In the genomic region with DNA sequence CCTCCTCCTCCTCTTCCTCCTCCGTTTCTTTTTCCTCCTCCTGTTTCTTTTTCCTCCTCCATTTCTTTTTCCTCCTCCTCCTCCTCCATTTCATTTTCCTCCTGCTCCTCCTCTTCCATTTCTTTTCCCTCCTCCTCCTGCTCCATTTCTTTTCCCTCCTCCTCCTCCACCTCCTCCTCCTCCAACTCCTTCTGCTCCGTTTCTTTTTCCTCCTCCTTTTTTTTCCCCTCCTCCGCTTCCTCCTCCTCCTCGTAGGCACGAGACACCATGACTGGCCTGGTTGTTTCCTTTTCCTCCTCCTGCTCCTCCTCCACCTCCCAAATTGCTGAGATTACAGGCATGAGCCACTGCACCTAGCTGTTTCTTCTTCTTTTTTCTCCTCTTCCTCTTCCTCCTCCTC, we compare ENCODE assay signal across 30 cellular contexts. TPM values are rescaled to one million over a fixed set of nuclear protein-coding genes. Genes with fewer than 3 reads are reported as not detected.
"Had no signal": no experiment of that assay in that cellular context is flagged by ENCODE, and none has a peak within 500 bp of the region (broad histone marks: within the 10 kb centered on the region; RNA-seq: fewer than 3 reads in every experiment).

No MANE protein-coding gene starts in this region.

- H3K36me3 ChIP-seq: breast epithelium, uterus had no signal

- DNase-seq: activated CD4-positive, alpha-beta T cell treated with anti-CD3 and anti-CD28 coated beads for 4 hours; activated CD4-positive, alpha-beta T cell treated with anti-CD3 and anti-CD28 coated beads, Interleukin-2, amount 50 U/mL, for 4 hours; activated gamma-delta T cell; activated naive CD4-positive, alpha-beta T cell treated with anti-CD3 and anti-CD28 coated beads, Interleukin-2, amount 50 U/mL, for 16 hours; activated naive CD8-positive, alpha-beta T cell treated with anti-CD3 and anti-CD28 coated beads, Interleukin-2, amount 50 U/mL, for 24 hours; activated T-cell treated with anti-CD3 and anti-CD28 coated beads for 4 hours; central memory CD4-positive, alpha-beta T cell; effector memory CD4-positive, alpha-beta T cell; erythroblast; foreskin fibroblast; head of caudate nucleus; hippocampal formation; left cardiac atrium; midbrain; naive thymus-derived CD4-positive, alpha-beta T cell; occipital lobe; right cardiac atrium; stimulated activated naive CD8-positive, alpha-beta T cell treated with anti-CD3 and anti-CD28 coated beads, Interleukin-15, Interleukin-2, amounts not matched to agents 100 U/mL and 50 U/mL, for 24 hours; T-cell; testis; transverse colon; uterus had no signal

- H3K9me3 ChIP-seq: breast epithelium, spleen, testis, transverse colon, uterus had no signal

- H3K27ac Mint-ChIP-seq: activated naive CD8-positive, alpha-beta T cell treated with anti-CD3 and anti-CD28 coated beads, Interleukin-2, amount 50 U/mL, for 24 hours; activated T-helper 1 cell treated with anti-CD3 and anti-CD28 coated beads, Interleukin-12 subunit alpha, Interleukin-12 subunit beta, Interleukin-2, Interleukin-4 antibody, amounts not matched to agents 30 ng/mL and 10 ng/mL and 1 ng/mL, durations not matched to agents 14 hours and 24 hours and 36 hours; T-cell; T-helper 2 cell treated with Interferon-gamma antibody and Interleukin-4, amounts not matched to agents 5 μg/mL and 100 μg/mL, for 36 hours had no signal

- H3K9me3 Mint-ChIP-seq: activated naive CD8-positive, alpha-beta T cell treated with anti-CD3 and anti-CD28 coated beads, Interleukin-2, amount 50 U/mL, for 24 hours; T-cell had no signal

- H3K4me3 Mint-ChIP-seq: activated naive CD8-positive, alpha-beta T cell treated with anti-CD3 and anti-CD28 coated beads, Interleukin-2, amount 50 U/mL, for 24 hours; activated T-helper 1 cell treated with anti-CD3 and anti-CD28 coated beads, Interleukin-12 subunit alpha, Interleukin-12 subunit beta, Interleukin-2, Interleukin-4 antibody, amounts not matched to agents 30 ng/mL and 10 ng/mL and 1 ng/mL, durations not matched to agents 14 hours and 24 hours and 36 hours; naive thymus-derived CD4-positive, alpha-beta T cell; neural crest cell; T-cell; T-helper 2 cell treated with Interferon-gamma antibody and Interleukin-4, amounts not matched to agents 5 μg/mL and 100 μg/mL, for 36 hours had no signal

- H3K27me3 Mint-ChIP-seq: activated naive CD8-positive, alpha-beta T cell treated with anti-CD3 and anti-CD28 coated beads, Interleukin-2, amount 50 U/mL, for 24 hours; naive thymus-derived CD4-positive, alpha-beta T cell; T-cell had no signal

- ATAC-seq: activated naive CD8-positive, alpha-beta T cell treated with anti-CD3 and anti-CD28 coated beads, Interleukin-2, amount 50 U/mL, for 24 hours; left cardiac atrium; naive thymus-derived CD4-positive, alpha-beta T cell; right cardiac atrium; stimulated activated naive CD8-positive, alpha-beta T cell treated with anti-CD3 and anti-CD28 coated beads, Interleukin-15, Interleukin-2, amounts not matched to agents 100 U/mL and 50 U/mL, for 24 hours; T-cell had no signal

- H3K27me3 ChIP-seq: breast epithelium, spleen, testis, transverse colon, uterus had no signal

- H3K27ac ChIP-seq: breast epithelium, spleen, testis, transverse colon, uterus, VCaP had no signal

- H3K4me3 ChIP-seq: breast epithelium, spleen, testis, transverse colon, uterus had no signal

- H3K4me1 Mint-ChIP-seq: neural crest cell had no signal

- H3K4me1 ChIP-seq: breast epithelium, spleen, testis, transverse colon, uterus had no signal

- FAIRE-seq: keratinocyte had no signal

RNA-seq across cellular contexts. Expression of a gene that starts 25.6 kb away (rescaled TPM):
- total RNA-seq: dermis microvascular lymphatic vessel endothelial cell, left cardiac atrium, neural crest cell had no signal
- polyA plus RNA-seq: naive thymus-derived CD4-positive, alpha-beta T cell had no signal

RNA-seq across cellular contexts. Expression of a gene that starts 33.1 kb away (rescaled TPM):
- total RNA-seq: dermis microvascular lymphatic vessel endothelial cell, neural crest cell, occipital lobe, right cardiac atrium had no signal
- polyA plus RNA-seq: keratinocyte had no signal
